8 cellular contexts compared by ENCODE assay signal in genomic region chr11:65911682-65912568, GRCh38. TPM values are rescaled to one million over a fixed set of nuclear protein-coding genes. Genes with fewer than 3 reads are reported as not detected.
DNase-seq lines count a peak whose midpoint lies in the region; ATAC-seq and TF ChIP-seq lines count a peak whose summit lies in the region.

No MANE protein-coding gene starts in this region.

- in situ Hi-C loops in G401 (cut with HindIII; ENCODE audit: low sequenced_read_pairs) = no loop called here
- in situ Hi-C loops in astrocyte of the cerebellum (cut with HindIII; ENCODE audit: low sequenced_read_pairs) = no loop called here

- TF ChIP-seq CTCF in astrocyte of the cerebellum (IDR thresholded peaks at IDR 0.05; ENCODE audit: low read depth, low read length, missing control alignments) = peak; percentile 23

- no peak for ATAC-seq in HG02678 (IDR thresholded peaks at IDR 0.05; ENCODE audit: unreplicated experiment)

- DNase-seq in G401 (ENCODE audit: low spot score) (peak; percentile 91), MV-4-11 (lab: John Stamatoyannopoulos, UW) (peak; percentile 72), astrocyte of the cerebellum (ENCODE audit: low read depth) (no peak), AML-193 (lab: John Stamatoyannopoulos, UW) (no peak), SIG-M5 (lab: John Stamatoyannopoulos, UW) (no peak)
- no peak for DNase-seq in activated effector memory CD4-positive, alpha-beta T cell treated with Interleukin-2 at 50 U/mL for 16 hours

- H3K27me3 ChIP-seq in layer of hippocampus (ENCODE audit: control insufficient read depth, insufficient read depth, low read length) = no peaks in the 10 kb centered on the region

- peak overlapping the region; percentile 38 for H3K27ac ChIP-seq in layer of hippocampus (ENCODE audit: low read depth, low read length)

- H3K4me3 ChIP-seq in astrocyte of the cerebellum (ENCODE audit: low read depth, low read length) = no peak overlapping the region

RNA-seq across cellular contexts. Expression of gene C11orf68, which starts 6.9 kb away (rescaled TPM):
- 14.2 and 17.2 TPM in 2 replicates for total RNA-seq in G401 (2014; rRNA removed; shearing (Covaris generic))

RNA-seq across cellular contexts. Expression of gene DRAP1, which starts 7.3 kb away (rescaled TPM):
- 174 and 179 TPM in 2 replicates for total RNA-seq in G401 (2014; rRNA removed; shearing (Covaris generic))

RNA-seq across cellular contexts. Expression of gene FOSL1, which starts 11.7 kb away (rescaled TPM):
- total RNA-seq in G401 (2014; rRNA removed; shearing (Covaris generic)) = 23.6 and 30.8 TPM in 2 replicates

RNA-seq across cellular contexts. Expression of gene CCDC85B, which starts 21.5 kb away (rescaled TPM):
- total RNA-seq in G401 (2014; rRNA removed; shearing (Covaris generic)) = 180 and 212 TPM in 2 replicates

RNA-seq across cellular contexts. Expression of gene FIBP, which starts 23.7 kb away (rescaled TPM):
- 79.3 and 89.3 TPM in 2 replicates for total RNA-seq in G401 (2014; rRNA removed; shearing (Covaris generic))

Comparison
In these comparisons a context has a peak if more than half of its experiments do, and no peak if none do; other contexts are left out.
1. DNase-seq: peak in G401 (single experiment) and MV-4-11 (single experiment); none in astrocyte of the cerebellum (single experiment), activated effector memory CD4-positive, alpha-beta T cell treated with Interleukin-2 at 50 U/mL for 16 hours (single experiment), AML-193 (0 of 2) and SIG-M5 (single experiment).